In genomic region chr11:3879967-3880542, GRCh38 we compare ENCODE assay signal across 8 cellular contexts. TPM values are rescaled to one million over a fixed set of nuclear protein-coding genes. Genes with fewer than 3 reads are reported as not detected.
DNase-seq lines count a peak whose midpoint lies in the region; ATAC-seq, FAIRE-seq and TF ChIP-seq lines count a peak whose summit lies in the region.

No MANE protein-coding gene starts in this region.

- no peak overlapping the region for H3K27ac Mint-ChIP-seq in neural progenitor cell

- DNase-seq in GM12878 (ENCODE audit: low read depth, low spot score) = no peak
- peak; percentile 99 for DNase-seq in renal cortical epithelial cell (ENCODE audit: low read depth)
- no peak for DNase-seq in SKM-1 treated with dmso at 0.1 percent for 144 hours (lab: John Stamatoyannopoulos, UW; ENCODE audit: unreplicated experiment)
- no peak for DNase-seq in NCI-H1694 treated with DMSO at 0.1 percent for 48 hours (lab: John Stamatoyannopoulos, UW)
- no peak for DNase-seq in neural progenitor cell (ENCODE audit: low spot score)
- no peak for DNase-seq in SHP77 (lab: John Stamatoyannopoulos, UW)

- TF ChIP-seq RAD21 in GM12878 (IDR thresholded peaks at IDR 0.05; ENCODE audit: insufficient read depth, low read depth, low read length) = no peak

- CTCF ChIA-PET in GM12878 (lab: Yijun Ruan, JAX) = interaction anchor here (0.8 to 37.4 kb wide), 6 partner anchors 9 to 193 kb away, joined by 5 to 1047 read pairs (median 12); partner anchors contain the start of genes RHOG and STIM1

- H4K20me1 ChIP-seq in GM12878 (ENCODE audit: control insufficient read depth, insufficient read depth) (no peaks in the 10 kb centered on the region), neural progenitor cell (ENCODE audit: low read depth) (no peaks in the 10 kb centered on the region)

- H3K4me2 ChIP-seq in GM12878 (ENCODE audit: control insufficient read depth, insufficient read depth) (peak overlapping the region; percentile 93), neural progenitor cell (no peak overlapping the region)

- POLR2A ChIA-PET in GM12878 (lab: Charles Lee) = interaction anchor here (0.6 to 18.1 kb wide), 15 partner anchors 7 to 1479 kb away, joined by 3 to 405 read pairs (median 6); partner anchors contain the start of genes RHOG and STIM1

- TF ChIP-seq EP300 in GM12878 (IDR thresholded peaks at IDR 0.05; ENCODE audit: borderline replicate concordance in 1 of 2, control insufficient read depth in 1 of 2, low read depth in 2 of 2, low read length in 2 of 2) = no peak; a peak in 1 of 4 replicates

- H3K9ac ChIP-seq in GM12878 (ENCODE audit: control insufficient read depth, insufficient read depth, low read length) = peak overlapping the region; percentile 45
- no peak overlapping the region for H3K9ac ChIP-seq in neural progenitor cell

- no peak for FAIRE-seq in GM12878 (lab: Jason Lieb, UNC)

- H2AFZ ChIP-seq in GM12878 (ENCODE audit: control insufficient read depth, low read depth, low read length) (no peak overlapping the region), neural progenitor cell (replicated peaks) (no peak overlapping the region)

- RAD21 ChIA-PET in GM12878 (lab: Charles Lee; ENCODE audit: unreplicated experiment) = interaction anchor here (0.7 to 16.8 kb wide), 15 partner anchors 8 to 208 kb away, joined by 3 to 253 read pairs (median 6); partner anchors contain the start of genes RHOG and STIM1

- peaks cover 2% of the 10 kb centered on the region for H3K27me3 Mint-ChIP-seq in neural progenitor cell (ENCODE audit: insufficient read depth, low read depth)

- TF ChIP-seq CTCF in GM12878 (IDR thresholded peaks at IDR 0.05 in 2 of 3, conservative IDR thresholded peaks at IDR 0.05 in 1 of 3; ENCODE audit: control insufficient read depth in 2 of 3, extremely low read depth in 1 of 3, insufficient read depth in 1 of 3, low read depth in 3 of 3, low read length in 3 of 3) (no peak), neural progenitor cell (IDR thresholded peaks at IDR 0.05) (no peak)

- H3K27ac ChIP-seq in GM12878 (ENCODE audit: control insufficient read depth, insufficient read depth) (peak overlapping the region; percentile 83), neural progenitor cell (no peak overlapping the region)

- H3K4me3 Mint-ChIP-seq in neural progenitor cell = no peak overlapping the region

- H3K36me3 ChIP-seq in GM12878 (ENCODE audit: control insufficient read depth in 2 of 2, insufficient read depth in 2 of 2, low read length in 1 of 2) = peaks cover 0 to 3% of the 10 kb centered on the region in 2 experiments; a peak in 1 of 4 replicates
- no peaks in the 10 kb centered on the region for H3K36me3 ChIP-seq in neural progenitor cell

- BruUV-seq in GM12878 (replicated peaks; lab: Mats Ljungman, UMichigan) = no TSS peak

- peaks cover 65% of the 10 kb centered on the region for H3K4me1 ChIP-seq in GM12878 (ENCODE audit: control insufficient read depth, insufficient read depth, low read length)
- peaks cover 12% of the 10 kb centered on the region for H3K4me1 ChIP-seq in neural progenitor cell

- SMC1A ChIA-PET in GM12878 (lab: Charles Lee; ENCODE audit: uncharacterized antibody, unreplicated experiment) = interaction anchor here (0.7 to 23.8 kb wide), 18 partner anchors 10 to 193 kb away, joined by 3 to 633 read pairs (median 4); partner anchors contain the start of gene STIM1

- no peak for TF ChIP-seq POLR2A in GM12878 (IDR thresholded peaks at IDR 0.05; ENCODE audit: low read depth, low read length)

- no peaks in the 10 kb centered on the region for H3K36me3 Mint-ChIP-seq in neural progenitor cell

- H3F3A ChIP-seq in neural progenitor cell (ENCODE audit: low read depth) = peaks cover 9% of the 10 kb centered on the region

- intact Hi-C loops in GM12878 (cut with micrococcal nuclease; ENCODE audit: unreplicated experiment) = loop anchor here (2.0 kb wide), 1 partner anchor 25 kb away; the partner anchor contains the start of gene STIM1

- 17% methylated on average over 2 of the region's 2 CpGs for WGBS in GM12878 (ENCODE audit: insufficient coverage, insufficient replicate concordance, low lambda C conversion rate, missing lambda C conversion rate)

- H3K79me2 ChIP-seq in GM12878 (ENCODE audit: control insufficient read depth, insufficient read depth, low read length) (peaks cover 91% of the 10 kb centered on the region), neural progenitor cell (ENCODE audit: low read depth) (no peaks in the 10 kb centered on the region)

- H3K4me1 Mint-ChIP-seq in neural progenitor cell = peaks cover 33% of the 10 kb centered on the region

- no peaks in the 10 kb centered on the region; the same call in 2 of the 3 replicates for H3K9me3 ChIP-seq in GM12878 (replicated peaks; ENCODE audit: control insufficient read depth, insufficient read depth, low read length)
- H3K9me3 ChIP-seq in neural progenitor cell (ENCODE audit: low read depth) = no peaks in the 10 kb centered on the region

- peak overlapping the region; percentile 46 for H3K4me3 ChIP-seq in GM12878
- no peak overlapping the region for H3K4me3 ChIP-seq in neural progenitor cell

- ATAC-seq in GM18909 (IDR thresholded peaks at IDR 0.05; ENCODE audit: poor library complexity, unreplicated experiment) = peak; percentile 50
- ATAC-seq in HG02973 (IDR thresholded peaks at IDR 0.05; ENCODE audit: unreplicated experiment) = peak; percentile 20
- ATAC-seq in GM12878 = peak; percentile 55

- H3K27me3 ChIP-seq in GM12878 (replicated peaks in 1 of 2; ENCODE audit: control insufficient read depth in 2 of 2, insufficient read depth in 2 of 2, low read length in 1 of 2) (no peaks in the 10 kb centered on the region), neural progenitor cell (no peaks in the 10 kb centered on the region)

- in situ Hi-C loops in GM12878 (cut with MboI) = no loop called here

- no peaks in the 10 kb centered on the region for H3K9me3 Mint-ChIP-seq in neural progenitor cell

TF ChIP-seq in GM12878, 131 proteins besides CTCF, POLR2A, EP300 and RAD21 (continues in another document):
- TF ChIP-seq CHD1 (IDR thresholded peaks at IDR 0.05; ENCODE audit: low read depth, low read length) (0 out of 2 replicates have a peak, but pooled peaks have one; percentile 35), NFYA (IDR thresholded peaks at IDR 0.05; ENCODE audit: borderline replicate concordance, low read depth, low read length) (no peak)

RNA-seq across cellular contexts. Expression of gene STIM1, which starts 24.6 kb away (rescaled TPM):
- 113 and 116 TPM in 2 replicates for total RNA-seq in GM12878 (2013; cell fraction: nucleolus; rRNA removed)
- 21.6 and 24.0 TPM in 2 replicates for total RNA-seq in GM12878 (2014; rRNA removed)
- total RNA-seq in GM12878 (2014; rRNA removed; fragmentation: Illumina TruSeq; extraction: Trizol) = 24.9 and 26.0 TPM in 2 replicates
- total RNA-seq in GM12878 (2021) = 55.9 and 57.7 TPM in 2 replicates
- 36.6 TPM for polyA plus RNA-seq in GM12878 (2011; ENCODE audit: low read depth)
- polyA plus RNA-seq in GM12878 (2011; rRNA removed) = 36.3 and 39.3 TPM in 2 replicates
- polyA plus RNA-seq in GM12878 (2011; cell fraction: cytosol; rRNA removed) = 40.8 and 42.5 TPM in 2 replicates
- 68.6 and 72.6 TPM in 2 replicates for polyA plus RNA-seq in GM12878 (2011; cell fraction: nucleus; rRNA removed)
- polyA plus RNA-seq in GM12878 (2012) = 45.2 and 48.9 TPM in 2 replicates
- polyA plus RNA-seq in GM12878 (2014; fragmentation: Illumina TruSeq; extraction: Trizol) = 29.1 and 37.0 TPM in 2 replicates
- 1 to 10 TPM; 8.6 to 9.9 TPM for polyA plus RNA-seq in GM12878 (2014; fragmentation: Nextera tagmentation; extraction: Ambion mirVana)
- polyA plus RNA-seq in GM12878 (2014; rRNA removed) = 26.7 and 31.0 TPM in 2 replicates
- polyA plus RNA-seq in GM12878 (2016; fragmentation: Nextera tagmentation; extraction: Ambion mirVana) = 10 to 100 TPM; 31.8 to 36.8 TPM
- 143 and 245 TPM in 2 replicates for polyA minus RNA-seq in GM12878 (2011; rRNA and poly(A)+ RNA removed)
- 25.1 and 38.3 TPM in 2 replicates for polyA minus RNA-seq in GM12878 (2011; cell fraction: cytosol; rRNA and poly(A)+ RNA removed)
- polyA minus RNA-seq in GM12878 (2011; cell fraction: nucleus; rRNA and poly(A)+ RNA removed) = 42.4 and 62.3 TPM in 2 replicates
- 38.9 and 82.6 TPM in 2 replicates for total RNA-seq in renal cortical epithelial cell
- 17.3 and 18.9 TPM in 2 replicates for total RNA-seq in neural progenitor cell (ENCODE audit: low replicate concordance)

RNA-seq across cellular contexts. Expression of gene RHOG, which starts 39.3 kb away (rescaled TPM):
- 35.7 and 37.8 TPM in 2 replicates for total RNA-seq in GM12878 (2013; cell fraction: nucleolus; rRNA removed)
- total RNA-seq in GM12878 (2014; rRNA removed) = 56.2 and 64.7 TPM in 2 replicates
- 47.7 and 48.8 TPM in 2 replicates for total RNA-seq in GM12878 (2014; rRNA removed; fragmentation: Illumina TruSeq; extraction: Trizol)
- 128 and 137 TPM in 2 replicates for total RNA-seq in GM12878 (2021)
- 51.6 TPM for polyA plus RNA-seq in GM12878 (2011; ENCODE audit: low read depth)
- 45.0 and 121 TPM in 2 replicates for polyA plus RNA-seq in GM12878 (2011; rRNA removed)
- polyA plus RNA-seq in GM12878 (2011; cell fraction: cytosol; rRNA removed) = 237 and 296 TPM in 2 replicates
- polyA plus RNA-seq in GM12878 (2011; cell fraction: nucleus; rRNA removed) = 108 and 111 TPM in 2 replicates
- polyA plus RNA-seq in GM12878 (2012) = 103 and 132 TPM in 2 replicates
- polyA plus RNA-seq in GM12878 (2014; fragmentation: Illumina TruSeq; extraction: Trizol) = 51.4 and 98.2 TPM in 2 replicates
- polyA plus RNA-seq in GM12878 (2014; fragmentation: Nextera tagmentation; extraction: Ambion mirVana) = 10 to 100 TPM; 16.0 to 42.0 TPM
- polyA plus RNA-seq in GM12878 (2014; rRNA removed) = 172 and 192 TPM in 2 replicates
- 100 to 1,000 TPM in 1 of 2 experiments, 10 to 100 TPM in 1; 91.4 to 109 TPM for polyA plus RNA-seq in GM12878 (2016; fragmentation: Nextera tagmentation; extraction: Ambion mirVana)
- polyA minus RNA-seq in GM12878 (2011; rRNA and poly(A)+ RNA removed) = 171 and 213 TPM in 2 replicates
- polyA minus RNA-seq in GM12878 (2011; cell fraction: cytosol; rRNA and poly(A)+ RNA removed) = 95.8 and 106 TPM in 2 replicates
- 45.0 and 71.6 TPM in 2 replicates for polyA minus RNA-seq in GM12878 (2011; cell fraction: nucleus; rRNA and poly(A)+ RNA removed)
- 5.6 and 20.5 TPM in 2 replicates for total RNA-seq in renal cortical epithelial cell
- total RNA-seq in neural progenitor cell (ENCODE audit: low replicate concordance) = 5.9 and 19.9 TPM in 2 replicates
